In the genomic region with DNA sequence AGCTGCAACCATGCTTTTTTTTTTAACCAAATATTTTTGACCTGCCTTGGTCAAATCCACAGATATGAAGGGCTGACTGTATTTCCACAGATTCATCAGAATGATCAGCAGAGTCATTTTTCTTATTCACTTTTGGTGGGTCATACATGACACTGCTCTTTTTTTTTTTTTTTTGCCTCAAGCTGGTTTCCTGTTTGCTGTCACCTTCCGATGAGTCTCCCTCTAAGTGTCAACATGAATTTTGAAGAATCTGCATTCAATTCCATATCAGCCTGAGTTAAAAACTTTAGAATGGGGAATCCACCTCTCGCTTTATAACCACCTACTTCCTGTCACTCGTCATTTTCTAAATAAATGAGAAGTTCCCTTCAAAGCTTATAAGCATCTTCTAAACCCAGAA, we compare ENCODE assay signal across 18 cellular contexts. TPM values are rescaled to one million over a fixed set of nuclear protein-coding genes. Genes with fewer than 3 reads are reported as not detected.
DNase-seq lines count a peak whose midpoint lies in the region; ATAC-seq and TF ChIP-seq lines count a peak whose summit lies in the region.
"Had no signal": no experiment of that assay in that cellular context is flagged by ENCODE, and none has a peak within 500 bp of the region (broad histone marks: within the 10 kb centered on the region; RNA-seq: fewer than 3 reads in every experiment).

No MANE protein-coding gene starts in this region.

- H3F3A ChIP-seq in PC-9 (ENCODE audit: insufficient read depth, low read depth): no peaks in the 10 kb centered on the region

- no peak for DNase-seq in activated naive CD8-positive, alpha-beta T cell treated with anti-CD3 and anti-CD28 coated beads for 36 hours
- peak; percentile 3 for DNase-seq in Jurkat, Clone E6-1 (ENCODE audit: low read depth, low spot score)
- DNase-seq in activated naive CD8-positive, alpha-beta T cell treated with anti-CD3 and anti-CD28 coated beads, Interleukin-2, amount 10 ng/mL, durations not matched to agents 7 days and 5 days: no peak
- peak in 1 of 2 donors; percentile 38 for DNase-seq in stimulated activated effector memory CD8-positive, alpha-beta T cell treated with anti-CD3 and anti-CD28 coated beads, Interleukin-12 subunit alpha, Interleukin-12 subunit beta, amount 100 ng/mL, for 72 hours (ENCODE audit: low spot score in 2 of 2)
- DNase-seq in heart left ventricle (no peak), PC-9 (no peak), AML-193 (lab: John Stamatoyannopoulos, UW) (no peak)
- DNase-seq: activated CD4-positive, alpha-beta T cell treated with anti-CD3 and anti-CD28 coated beads for 4 hours; activated T-cell treated with anti-CD3 and anti-CD28 coated beads, Interleukin-2, amount 50 U/mL, for 24 hours; NCI-H2081 treated with DMSO at 0.1 percent for 48 hours; NCI-H69; RPMI8226; small intestine; thyroid gland had no signal

- CTCF ChIA-PET in PC-9 (lab: Charles Lee): interaction anchor here (0.6 to 0.7 kb wide), 3 partner anchors 72 to 1029 kb away, joined by 3 to 10 read pairs (median 4); no protein-coding TSS in a partner anchor

- BruUV-seq in PC-9 (replicated peaks; lab: Mats Ljungman, UMichigan): no TSS peak

- POLR2A ChIA-PET in activated naive CD8-positive, alpha-beta T cell treated with anti-CD3 and anti-CD28 coated beads, Interleukin-2, amount 10 ng/mL, durations not matched to agents 7 days and 5 days (lab: Charles Lee): interaction anchor here (0.6 to 0.7 kb wide), 3 partner anchors 159 to 1038 kb away, joined by 3 to 5 read pairs (median 3); no protein-coding TSS in a partner anchor
- POLR2A ChIA-PET in PC-9 (lab: Charles Lee; ENCODE audit: unreplicated experiment): interaction anchor here (0.6 to 0.7 kb wide), 2 partner anchors 18 to 82 kb away, joined by 3 to 17 read pairs; no protein-coding TSS in a partner anchor

- H3K4me3 ChIP-seq in Jurkat, Clone E6-1 (ENCODE audit: low read length): no peak overlapping the region
- no peak overlapping the region for H3K4me3 ChIP-seq in heart left ventricle
- no peak overlapping the region for H3K4me3 ChIP-seq in PC-9
- H3K4me3 ChIP-seq: lung, thyroid gland had no signal

- intact Hi-C loops in heart left ventricle (cut with DNase I): no loop called here
- intact Hi-C loops in PC-9 (cut with micrococcal nuclease; ENCODE audit: unreplicated experiment): loop anchor here (5.0 kb wide), 4 partner anchors 72 to 223 kb away; no protein-coding TSS in a partner anchor

- H3K27me3 ChIP-seq in heart left ventricle: peaks cover 4 to 42% (median 17%) of the 10 kb centered on the region in 9 donors
- H3K27me3 ChIP-seq in PC-9 (ENCODE audit: insufficient read depth, low read depth): no peaks in the 10 kb centered on the region
- H3K27me3 ChIP-seq: thyroid gland had no signal

- no peak overlapping the region for H2AFZ ChIP-seq in PC-9

- peak; percentile 38 for ATAC-seq in activated naive CD8-positive, alpha-beta T cell treated with anti-CD3 and anti-CD28 coated beads, Interleukin-2, amount 10 ng/mL, durations not matched to agents 7 days and 5 days (ENCODE audit: low read depth)
- ATAC-seq in stimulated activated effector memory CD8-positive, alpha-beta T cell treated with anti-CD3 and anti-CD28 coated beads, Interleukin-12 subunit alpha, Interleukin-12 subunit beta, amount 100 ng/mL, for 72 hours: peak; percentile 96
- no peak for ATAC-seq in heart left ventricle

- H3K4me1 Mint-ChIP-seq in activated naive CD8-positive, alpha-beta T cell (ENCODE audit: low read depth): peaks cover 12% of the 10 kb centered on the region
- H3K4me1 Mint-ChIP-seq in activated naive CD8-positive, alpha-beta T cell treated with anti-CD3 and anti-CD28 coated beads for 36 hours: peaks cover 10% of the 10 kb centered on the region
- peaks cover 10% of the 10 kb centered on the region for H3K4me1 Mint-ChIP-seq in activated naive CD8-positive, alpha-beta T cell treated with anti-CD3 and anti-CD28 coated beads, Interleukin-2, amount 10 ng/mL, durations not matched to agents 7 days and 5 days
- peaks cover 27% of the 10 kb centered on the region for H3K4me1 Mint-ChIP-seq in stimulated activated effector memory CD8-positive, alpha-beta T cell treated with anti-CD3 and anti-CD28 coated beads, Interleukin-12 subunit alpha, Interleukin-12 subunit beta, amount 100 ng/mL, for 72 hours

- no peak overlapping the region for H3K4me3 Mint-ChIP-seq in activated naive CD8-positive, alpha-beta T cell
- no peak overlapping the region for H3K4me3 Mint-ChIP-seq in activated naive CD8-positive, alpha-beta T cell treated with anti-CD3 and anti-CD28 coated beads for 36 hours
- H3K4me3 Mint-ChIP-seq in activated naive CD8-positive, alpha-beta T cell treated with anti-CD3 and anti-CD28 coated beads, Interleukin-2, amount 10 ng/mL, durations not matched to agents 7 days and 5 days: no peak overlapping the region
- H3K4me3 Mint-ChIP-seq in stimulated activated effector memory CD8-positive, alpha-beta T cell treated with anti-CD3 and anti-CD28 coated beads, Interleukin-12 subunit alpha, Interleukin-12 subunit beta, amount 100 ng/mL, for 72 hours: no peak overlapping the region
- H3K4me3 Mint-ChIP-seq: activated T-cell treated with anti-CD3 and anti-CD28 coated beads, Interleukin-2, amount 50 U/mL, for 24 hours had no signal

- H3K36me3 Mint-ChIP-seq in activated naive CD8-positive, alpha-beta T cell: no peaks in the 10 kb centered on the region
- H3K36me3 Mint-ChIP-seq in activated naive CD8-positive, alpha-beta T cell treated with anti-CD3 and anti-CD28 coated beads for 36 hours: no peaks in the 10 kb centered on the region
- H3K36me3 Mint-ChIP-seq in activated naive CD8-positive, alpha-beta T cell treated with anti-CD3 and anti-CD28 coated beads, Interleukin-2, amount 10 ng/mL, durations not matched to agents 7 days and 5 days: no peaks in the 10 kb centered on the region
- peaks cover 5% of the 10 kb centered on the region for H3K36me3 Mint-ChIP-seq in stimulated activated effector memory CD8-positive, alpha-beta T cell treated with anti-CD3 and anti-CD28 coated beads, Interleukin-12 subunit alpha, Interleukin-12 subunit beta, amount 100 ng/mL, for 72 hours
- H3K36me3 Mint-ChIP-seq: naive thymus-derived CD8-positive, alpha-beta T cell had no signal

- H3K4me1 ChIP-seq in heart left ventricle: peaks cover 4 to 16% (median 10%) of the 10 kb centered on the region in 12 donors
- 0 out of 2 replicates have a peak, but pooled peaks cover 11% of the 10 kb centered on the region for H3K4me1 ChIP-seq in PC-9 (replicated peaks; ENCODE audit: insufficient read depth)

- TF ChIP-seq POLR2A in heart left ventricle (IDR thresholded peaks at IDR 0.05): no peak

- H3K9me3 Mint-ChIP-seq in activated naive CD8-positive, alpha-beta T cell (ENCODE audit: low read depth): no peaks in the 10 kb centered on the region
- no peaks in the 10 kb centered on the region for H3K9me3 Mint-ChIP-seq in activated naive CD8-positive, alpha-beta T cell treated with anti-CD3 and anti-CD28 coated beads for 36 hours
- no peaks in the 10 kb centered on the region for H3K9me3 Mint-ChIP-seq in activated naive CD8-positive, alpha-beta T cell treated with anti-CD3 and anti-CD28 coated beads, Interleukin-2, amount 10 ng/mL, durations not matched to agents 7 days and 5 days
- H3K9me3 Mint-ChIP-seq in stimulated activated effector memory CD8-positive, alpha-beta T cell treated with anti-CD3 and anti-CD28 coated beads, Interleukin-12 subunit alpha, Interleukin-12 subunit beta, amount 100 ng/mL, for 72 hours: no peaks in the 10 kb centered on the region
- H3K9me3 Mint-ChIP-seq: activated T-cell treated with anti-CD3 and anti-CD28 coated beads, Interleukin-2, amount 50 U/mL, for 24 hours; naive thymus-derived CD8-positive, alpha-beta T cell had no signal

- peaks cover 6% of the 10 kb centered on the region; the same call in 1 of the 2 replicates for H3K79me2 ChIP-seq in PC-9 (ENCODE audit: low read depth)

- no peaks in the 10 kb centered on the region for H4K20me1 ChIP-seq in PC-9 (ENCODE audit: insufficient read depth)

- H3K36me3 ChIP-seq in heart left ventricle (no peaks in the 10 kb centered on the region), PC-9 (ENCODE audit: low read depth) (no peaks in the 10 kb centered on the region)
- H3K36me3 ChIP-seq: thyroid gland had no signal

- H3K27ac ChIP-seq in heart left ventricle: no peak overlapping the region
- no peak overlapping the region for H3K27ac ChIP-seq in PC-9
- H3K27ac ChIP-seq: thyroid gland had no signal

- no peaks in the 10 kb centered on the region for H3K9me2 ChIP-seq in PC-9 (ENCODE audit: insufficient read depth)

- WGBS in heart left ventricle, 4 donors: 55 to 63% (median 58%) methylated on average over 3 of the region's 3 CpGs

- TF ChIP-seq CTCF in heart left ventricle (IDR thresholded peaks at IDR 0.05) (no peak), PC-9 (conservative IDR thresholded peaks at IDR 0.05) (no peak)

- no peak overlapping the region for H3K4me2 ChIP-seq in PC-9

- H3K27me3 Mint-ChIP-seq in activated naive CD8-positive, alpha-beta T cell: peaks cover 17% of the 10 kb centered on the region
- H3K27me3 Mint-ChIP-seq in activated naive CD8-positive, alpha-beta T cell treated with anti-CD3 and anti-CD28 coated beads for 36 hours: peaks cover 44% of the 10 kb centered on the region
- H3K27me3 Mint-ChIP-seq in activated naive CD8-positive, alpha-beta T cell treated with anti-CD3 and anti-CD28 coated beads, Interleukin-2, amount 10 ng/mL, durations not matched to agents 7 days and 5 days: peaks cover 45% of the 10 kb centered on the region

- H3K9me3 ChIP-seq in heart left ventricle (no peaks in the 10 kb centered on the region), PC-9 (ENCODE audit: insufficient read depth, low read depth) (no peaks in the 10 kb centered on the region)
- H3K9me3 ChIP-seq: thyroid gland had no signal

- H3K27ac Mint-ChIP-seq in activated naive CD8-positive, alpha-beta T cell: peak overlapping the region; percentile 18
- H3K27ac Mint-ChIP-seq in activated naive CD8-positive, alpha-beta T cell treated with anti-CD3 and anti-CD28 coated beads for 36 hours: no peak overlapping the region
- H3K27ac Mint-ChIP-seq in activated naive CD8-positive, alpha-beta T cell treated with anti-CD3 and anti-CD28 coated beads, Interleukin-2, amount 10 ng/mL, durations not matched to agents 7 days and 5 days: no peak overlapping the region
- peak overlapping the region; percentile 4 for H3K27ac Mint-ChIP-seq in stimulated activated effector memory CD8-positive, alpha-beta T cell treated with anti-CD3 and anti-CD28 coated beads, Interleukin-12 subunit alpha, Interleukin-12 subunit beta, amount 100 ng/mL, for 72 hours
- H3K27ac Mint-ChIP-seq: activated T-cell treated with anti-CD3 and anti-CD28 coated beads, Interleukin-2, amount 50 U/mL, for 24 hours; naive thymus-derived CD8-positive, alpha-beta T cell; progenitor cell of endocrine pancreas had no signal

RNA-seq across cellular contexts. Expression of a gene that starts 2.2 kb away (rescaled TPM):
- total RNA-seq in activated naive CD8-positive, alpha-beta T cell treated with anti-CD3 and anti-CD28 coated beads for 36 hours: 1 to 10 TPM; 1.8 to 1.9 TPM
- not detected for polyA plus RNA-seq in Jurkat, Clone E6-1 (2012; ENCODE audit: insufficient read depth, insufficient read length)
- total RNA-seq in activated naive CD8-positive, alpha-beta T cell treated with anti-CD3 and anti-CD28 coated beads, Interleukin-2, amount 10 ng/mL, durations not matched to agents 7 days and 5 days: under 1 TPM; 0.47 to 0.79 TPM
- total RNA-seq in heart left ventricle (1 to 10 TPM in 2 of 9 donors, under 1 TPM in 4, not detected in 3; 0.09 to 1.9 (median 0.72) TPM), PC-9 (2021) (30.7 and 42.9 TPM in 2 replicates)
- polyA plus RNA-seq in heart left ventricle: under 1 TPM; 0.22 to 0.69 TPM
- polyA plus RNA-seq: naive thymus-derived CD8-positive, alpha-beta T cell had no signal

Comparison
In these comparisons a context has a peak if more than half of its experiments do, and no peak if none do; other contexts are left out.
1. H3K27ac Mint-ChIP-seq: peak in activated naive CD8-positive, alpha-beta T cell (single experiment) and stimulated activated effector memory CD8-positive, alpha-beta T cell treated with anti-CD3 and anti-CD28 coated beads, Interleukin-12 subunit alpha, Interleukin-12 subunit beta, amount 100 ng/mL, for 72 hours (single experiment); none in activated naive CD8-positive, alpha-beta T cell treated with anti-CD3 and anti-CD28 coated beads for 36 hours (single experiment) and activated naive CD8-positive, alpha-beta T cell treated with anti-CD3 and anti-CD28 coated beads, Interleukin-2, amount 10 ng/mL, durations not matched to agents 7 days and 5 days (single experiment).
2. ATAC-seq: peak in activated naive CD8-positive, alpha-beta T cell treated with anti-CD3 and anti-CD28 coated beads, Interleukin-2, amount 10 ng/mL, durations not matched to agents 7 days and 5 days (single experiment) and stimulated activated effector memory CD8-positive, alpha-beta T cell treated with anti-CD3 and anti-CD28 coated beads, Interleukin-12 subunit alpha, Interleukin-12 subunit beta, amount 100 ng/mL, for 72 hours (single experiment); none in heart left ventricle (0 of 4).
3. RNA of a gene that starts 2.2 kb away (total RNA-seq): 30.7 to 42.9 TPM in PC-9; 1.8 to 1.9 TPM in activated naive CD8-positive, alpha-beta T cell treated with anti-CD3 and anti-CD28 coated beads for 36 hours, 0.47 to 0.79 TPM in activated naive CD8-positive, alpha-beta T cell treated with anti-CD3 and anti-CD28 coated beads, Interleukin-2, amount 10 ng/mL, durations not matched to agents 7 days and 5 days and 0.09 to 1.9 TPM in heart left ventricle; every median in the first group is over 10 times any median in the second.